Comparison of ENCODE assay signal across 1 cellular context in the genomic region with DNA sequence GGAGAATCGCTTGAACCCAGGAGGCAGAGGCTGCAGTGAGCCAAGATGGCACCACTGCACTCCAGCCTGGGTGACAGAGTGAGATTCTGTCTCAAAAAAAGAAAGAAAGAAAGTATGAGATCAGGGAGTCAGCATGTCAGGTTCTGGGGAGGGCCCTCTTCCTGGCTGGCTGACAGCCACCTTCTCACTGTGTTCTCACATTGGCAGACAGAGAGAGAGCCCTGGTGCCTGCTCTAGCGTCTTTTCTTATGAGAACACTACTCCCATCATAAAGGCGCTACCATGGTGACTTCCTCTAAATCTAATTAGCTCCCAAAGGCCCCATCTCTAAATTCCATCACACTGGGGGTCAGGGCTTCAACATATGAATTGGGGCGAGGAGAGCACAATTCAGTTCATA.
TF ChIP-seq lines count a peak whose summit lies in the region.

No MANE protein-coding gene starts in this region.

TF ChIP-seq in GM23338, 12 proteins besides CTCF, POLR2A, EP300 and RAD21 (continued from another document):
- TF ChIP-seq, protein P1, sequence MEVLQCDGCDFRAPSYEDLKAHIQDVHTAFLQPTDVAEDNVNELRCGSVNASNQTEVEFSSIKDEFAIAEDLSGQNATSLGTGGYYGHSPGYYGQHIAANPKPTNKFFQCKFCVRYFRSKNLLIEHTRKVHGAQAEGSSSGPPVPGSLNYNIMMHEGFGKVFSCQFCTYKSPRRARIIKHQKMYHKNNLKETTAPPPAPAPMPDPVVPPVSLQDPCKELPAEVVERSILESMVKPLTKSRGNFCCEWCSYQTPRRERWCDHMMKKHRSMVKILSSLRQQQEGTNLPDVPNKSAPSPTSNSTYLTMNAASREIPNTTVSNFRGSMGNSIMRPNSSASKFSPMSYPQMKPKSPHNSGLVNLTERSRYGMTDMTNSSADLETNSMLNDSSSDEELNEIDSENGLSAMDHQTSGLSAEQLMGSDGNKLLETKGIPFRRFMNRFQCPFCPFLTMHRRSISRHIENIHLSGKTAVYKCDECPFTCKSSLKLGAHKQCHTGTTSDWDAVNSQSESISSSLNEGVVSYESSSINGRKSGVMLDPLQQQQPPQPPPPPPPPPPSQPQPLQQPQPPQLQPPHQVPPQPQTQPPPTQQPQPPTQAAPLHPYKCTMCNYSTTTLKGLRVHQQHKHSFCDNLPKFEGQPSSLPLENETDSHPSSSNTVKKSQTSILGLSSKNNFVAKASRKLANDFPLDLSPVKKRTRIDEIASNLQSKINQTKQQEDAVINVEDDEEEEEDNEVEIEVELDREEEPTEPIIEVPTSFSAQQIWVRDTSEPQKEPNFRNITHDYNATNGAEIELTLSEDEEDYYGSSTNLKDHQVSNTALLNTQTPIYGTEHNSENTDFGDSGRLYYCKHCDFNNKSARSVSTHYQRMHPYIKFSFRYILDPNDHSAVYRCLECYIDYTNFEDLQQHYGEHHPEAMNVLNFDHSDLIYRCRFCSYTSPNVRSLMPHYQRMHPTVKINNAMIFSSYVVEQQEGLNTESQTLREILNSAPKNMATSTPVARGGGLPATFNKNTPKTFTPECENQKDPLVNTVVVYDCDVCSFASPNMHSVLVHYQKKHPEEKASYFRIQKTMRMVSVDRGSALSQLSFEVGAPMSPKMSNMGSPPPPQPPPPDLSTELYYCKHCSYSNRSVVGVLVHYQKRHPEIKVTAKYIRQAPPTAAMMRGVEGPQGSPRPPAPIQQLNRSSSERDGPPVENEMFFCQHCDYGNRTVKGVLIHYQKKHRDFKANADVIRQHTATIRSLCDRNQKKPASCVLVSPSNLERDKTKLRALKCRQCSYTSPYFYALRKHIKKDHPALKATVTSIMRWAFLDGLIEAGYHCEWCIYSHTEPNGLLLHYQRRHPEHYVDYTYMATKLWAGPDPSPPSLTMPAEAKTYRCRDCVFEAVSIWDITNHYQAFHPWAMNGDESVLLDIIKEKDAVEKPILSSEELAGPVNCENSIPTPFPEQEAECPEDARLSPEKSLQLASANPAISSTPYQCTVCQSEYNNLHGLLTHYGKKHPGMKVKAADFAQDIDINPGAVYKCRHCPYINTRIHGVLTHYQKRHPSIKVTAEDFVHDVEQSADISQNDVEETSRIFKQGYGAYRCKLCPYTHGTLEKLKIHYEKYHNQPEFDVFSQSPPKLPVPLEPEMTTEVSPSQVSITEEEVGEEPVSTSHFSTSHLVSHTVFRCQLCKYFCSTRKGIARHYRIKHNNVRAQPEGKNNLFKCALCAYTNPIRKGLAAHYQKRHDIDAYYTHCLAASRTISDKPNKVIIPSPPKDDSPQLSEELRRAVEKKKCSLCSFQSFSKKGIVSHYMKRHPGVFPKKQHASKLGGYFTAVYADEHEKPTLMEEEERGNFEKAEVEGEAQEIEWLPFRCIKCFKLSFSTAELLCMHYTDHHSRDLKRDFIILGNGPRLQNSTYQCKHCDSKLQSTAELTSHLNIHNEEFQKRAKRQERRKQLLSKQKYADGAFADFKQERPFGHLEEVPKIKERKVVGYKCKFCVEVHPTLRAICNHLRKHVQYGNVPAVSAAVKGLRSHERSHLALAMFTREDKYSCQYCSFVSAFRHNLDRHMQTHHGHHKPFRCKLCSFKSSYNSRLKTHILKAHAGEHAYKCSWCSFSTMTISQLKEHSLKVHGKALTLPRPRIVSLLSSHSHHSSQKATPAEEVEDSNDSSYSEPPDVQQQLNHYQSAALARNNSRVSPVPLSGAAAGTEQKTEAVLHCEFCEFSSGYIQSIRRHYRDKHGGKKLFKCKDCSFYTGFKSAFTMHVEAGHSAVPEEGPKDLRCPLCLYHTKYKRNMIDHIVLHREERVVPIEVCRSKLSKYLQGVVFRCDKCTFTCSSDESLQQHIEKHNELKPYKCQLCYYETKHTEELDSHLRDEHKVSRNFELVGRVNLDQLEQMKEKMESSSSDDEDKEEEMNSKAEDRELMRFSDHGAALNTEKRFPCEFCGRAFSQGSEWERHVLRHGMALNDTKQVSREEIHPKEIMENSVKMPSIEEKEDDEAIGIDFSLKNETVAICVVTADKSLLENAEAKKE (CRISPR knock-in tag; IDR thresholded peaks at IDR 0.05) = no peak
TF ChIP-seq in GM23338: peak in this region for 0.
